ENCODE assay signal across 1 cellular context in the genomic region with DNA sequence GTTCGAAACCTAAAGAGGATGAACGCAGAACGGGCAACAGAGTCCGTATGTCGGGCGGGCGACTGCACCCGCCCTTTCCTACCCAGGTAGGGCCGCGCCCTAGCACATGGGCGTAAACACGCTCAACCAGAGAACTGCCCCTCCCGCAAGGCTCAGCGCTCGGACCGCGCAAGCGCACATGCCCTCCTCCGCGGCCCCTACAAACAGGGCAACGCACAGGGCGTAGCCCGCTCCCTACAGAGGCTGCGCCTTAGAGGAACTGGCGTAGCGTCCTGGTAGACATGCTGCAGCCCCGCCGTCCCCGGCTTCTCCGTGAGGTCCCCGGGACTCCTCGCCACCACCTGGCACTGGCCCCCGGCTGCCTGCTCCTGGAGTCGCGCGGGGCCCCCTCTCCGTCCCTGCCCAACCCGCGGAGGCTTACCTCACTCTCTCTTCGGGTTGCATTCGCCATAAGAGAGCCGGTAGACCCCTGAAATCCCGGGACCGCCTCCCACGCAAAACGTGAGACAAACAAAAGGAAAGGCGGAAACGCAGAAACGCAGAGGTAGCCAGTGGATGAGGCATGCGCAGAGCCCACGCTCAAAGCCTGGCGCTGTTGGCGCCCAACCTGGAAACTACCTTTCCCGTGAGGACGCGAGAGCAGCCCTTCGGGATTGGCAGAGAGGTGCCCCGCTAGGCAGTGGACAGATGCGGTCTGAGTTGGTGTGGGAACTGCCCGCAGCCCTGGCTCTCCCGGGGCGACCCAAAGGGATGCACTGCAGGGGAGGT.
TF ChIP-seq lines count a peak whose summit lies in the region.

A gene (minus strand): TSS at position 518 of the 768 bp plus-strand sequence. CDS start 1,642 bp downstream, outside the sequence.

TF ChIP-seq in HCT116, 20 proteins besides CTCF, POLR2A, EP300 and RAD21 (continued from another document):
- TF ChIP-seq, protein P1, sequence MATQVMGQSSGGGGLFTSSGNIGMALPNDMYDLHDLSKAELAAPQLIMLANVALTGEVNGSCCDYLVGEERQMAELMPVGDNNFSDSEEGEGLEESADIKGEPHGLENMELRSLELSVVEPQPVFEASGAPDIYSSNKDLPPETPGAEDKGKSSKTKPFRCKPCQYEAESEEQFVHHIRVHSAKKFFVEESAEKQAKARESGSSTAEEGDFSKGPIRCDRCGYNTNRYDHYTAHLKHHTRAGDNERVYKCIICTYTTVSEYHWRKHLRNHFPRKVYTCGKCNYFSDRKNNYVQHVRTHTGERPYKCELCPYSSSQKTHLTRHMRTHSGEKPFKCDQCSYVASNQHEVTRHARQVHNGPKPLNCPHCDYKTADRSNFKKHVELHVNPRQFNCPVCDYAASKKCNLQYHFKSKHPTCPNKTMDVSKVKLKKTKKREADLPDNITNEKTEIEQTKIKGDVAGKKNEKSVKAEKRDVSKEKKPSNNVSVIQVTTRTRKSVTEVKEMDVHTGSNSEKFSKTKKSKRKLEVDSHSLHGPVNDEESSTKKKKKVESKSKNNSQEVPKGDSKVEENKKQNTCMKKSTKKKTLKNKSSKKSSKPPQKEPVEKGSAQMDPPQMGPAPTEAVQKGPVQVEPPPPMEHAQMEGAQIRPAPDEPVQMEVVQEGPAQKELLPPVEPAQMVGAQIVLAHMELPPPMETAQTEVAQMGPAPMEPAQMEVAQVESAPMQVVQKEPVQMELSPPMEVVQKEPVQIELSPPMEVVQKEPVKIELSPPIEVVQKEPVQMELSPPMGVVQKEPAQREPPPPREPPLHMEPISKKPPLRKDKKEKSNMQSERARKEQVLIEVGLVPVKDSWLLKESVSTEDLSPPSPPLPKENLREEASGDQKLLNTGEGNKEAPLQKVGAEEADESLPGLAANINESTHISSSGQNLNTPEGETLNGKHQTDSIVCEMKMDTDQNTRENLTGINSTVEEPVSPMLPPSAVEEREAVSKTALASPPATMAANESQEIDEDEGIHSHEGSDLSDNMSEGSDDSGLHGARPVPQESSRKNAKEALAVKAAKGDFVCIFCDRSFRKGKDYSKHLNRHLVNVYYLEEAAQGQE (IDR thresholded peaks at IDR 0.05; ENCODE audit: low read depth) = no peak
- peak; percentile 62; the same call in 1 of the 2 replicates for TF ChIP-seq ELF1 (IDR thresholded peaks at IDR 0.05; ENCODE audit: borderline replicate concordance, low read depth)
- no peak for TF ChIP-seq ZNF274 (IDR thresholded peaks at IDR 0.05; ENCODE audit: low read depth, low read length)
- TF ChIP-seq, protein P2, sequence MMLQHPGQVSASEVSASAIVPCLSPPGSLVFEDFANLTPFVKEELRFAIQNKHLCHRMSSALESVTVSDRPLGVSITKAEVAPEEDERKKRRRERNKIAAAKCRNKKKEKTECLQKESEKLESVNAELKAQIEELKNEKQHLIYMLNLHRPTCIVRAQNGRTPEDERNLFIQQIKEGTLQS (IDR thresholded peaks at IDR 0.05) = no peak
- TF ChIP-seq JUND (IDR thresholded peaks at IDR 0.05) = no peak
